In genomic region chr1:108828074-108828961, GRCh38 we compare ENCODE assay signal across 8 cellular contexts. TPM values are rescaled to one million over a fixed set of nuclear protein-coding genes. Genes with fewer than 3 reads are reported as not detected.
DNase-seq lines count a peak whose midpoint lies in the region; ATAC-seq and TF ChIP-seq lines count a peak whose summit lies in the region.

No MANE protein-coding gene starts in this region.

- H3K4me3 ChIP-seq in astrocyte of the spinal cord (ENCODE audit: low read depth, low read length) (no peak overlapping the region), gastrocnemius medialis (no peak overlapping the region)

- H3K4me1 ChIP-seq in gastrocnemius medialis: peaks cover 27 to 32% of the 10 kb centered on the region in 2 donors

- ATAC-seq in GM19351 (IDR thresholded peaks at IDR 0.05; ENCODE audit: unreplicated experiment) (peak; percentile 66), gastrocnemius medialis (peak; percentile 70 to 71), HG02884 (IDR thresholded peaks at IDR 0.05; ENCODE audit: unreplicated experiment) (no peak)

- H3K27ac ChIP-seq in gastrocnemius medialis: peak overlapping the region; percentile 75 to 80 (median 76)

- intact Hi-C loops in gastrocnemius medialis (cut with DNase I; ENCODE audit: low total_unique reads): loop anchor here (1.0 kb wide), 2 partner anchors 70 to 82 kb away; partner anchors contain the start of gene STXBP3

- H3K9me3 ChIP-seq in gastrocnemius medialis: no peaks in the 10 kb centered on the region

- in situ Hi-C loops in astrocyte of the spinal cord (cut with HindIII; ENCODE audit: low sequenced_read_pairs) (no loop called here), gastrocnemius medialis (cut with MboI; ENCODE audit: low sequenced_read_pairs in 4 of 4) (loop anchor here in 1 of 4 donors (5.0 kb wide), 1 partner anchor 64 kb away; no protein-coding TSS in a partner anchor)

- peak; percentile 63 for DNase-seq in AG08396 (ENCODE audit: low spot score)
- DNase-seq in NCI-H146 treated with DMSO at 0.1 percent for 48 hours (lab: John Stamatoyannopoulos, UW; ENCODE audit: unreplicated experiment): peak; percentile 41
- DNase-seq in T-helper 9 cell: peak; percentile 66
- DNase-seq in astrocyte of the spinal cord (ENCODE audit: low read depth, low spot score): peak; percentile 82
- DNase-seq in hippocampal formation (lab: John Stamatoyannopoulos, UW): peak; percentile 37 to 52
- DNase-seq in gastrocnemius medialis: peak; percentile 62 to 77

- TF ChIP-seq CTCF in astrocyte of the spinal cord (IDR thresholded peaks at IDR 0.05; ENCODE audit: low read depth, low read length): peak; percentile 70
- TF ChIP-seq CTCF in gastrocnemius medialis (IDR thresholded peaks at IDR 0.05 in 4 of 5, conservative IDR thresholded peaks at IDR 0.05 in 1 of 5): peak; percentile 75 to 87 (median 79)

- H3K27me3 ChIP-seq in gastrocnemius medialis: no peaks in the 10 kb centered on the region

- H3K36me3 ChIP-seq in gastrocnemius medialis: no peaks in the 10 kb centered on the region

- no peak for TF ChIP-seq POLR2A in gastrocnemius medialis (IDR thresholded peaks at IDR 0.05)

RNA-seq across cellular contexts. Expression of gene AKNAD1, which starts 28.6 kb away (rescaled TPM):
- 1 to 10 TPM in 1 of 4 donors, under 1 TPM in 1, not detected in 2; 0.67 to 3.9 TPM for total RNA-seq in gastrocnemius medialis

RNA-seq across cellular contexts. Expression of gene GPSM2, which starts 48.5 kb away (rescaled TPM):
- 10 to 100 TPM in 2 of 4 donors, 1 to 10 TPM in 2; 7.0 to 51.4 (median 13.0) TPM for total RNA-seq in gastrocnemius medialis
